In genomic region chr9:22416692-22417060, GRCh38 we compare ENCODE assay signal across 1 cellular context.
TF ChIP-seq lines count a peak whose summit lies in the region.

No MANE protein-coding gene starts in this region.

TF ChIP-seq in HepG2, 621 proteins besides CTCF, POLR2A, EP300 and RAD21 (continued from another document):
- no peak for TF ChIP-seq ZNF710 (CRISPR knock-in tag; IDR thresholded peaks at IDR 0.05; ENCODE audit: borderline replicate concordance)
- TF ChIP-seq JUNB (CRISPR knock-in tag; IDR thresholded peaks at IDR 0.05; ENCODE audit: borderline replicate concordance), result no peak
- TF ChIP-seq ZNF740 (CRISPR knock-in tag; IDR thresholded peaks at IDR 0.05), result no peak
- TF ChIP-seq SKIL (CRISPR knock-in tag; IDR thresholded peaks at IDR 0.05; ENCODE audit: borderline replicate concordance), result no peak
- no peak for TF ChIP-seq ASH2L (IDR thresholded peaks at IDR 0.05; ENCODE audit: insufficient read length, low read depth, low read length)
- no peak for TF ChIP-seq FOXA1 (IDR thresholded peaks at IDR 0.05)
- no peak for TF ChIP-seq FOXA1 (CRISPR knock-in tag; IDR thresholded peaks at IDR 0.05)
- TF ChIP-seq ZNF510 (CRISPR knock-in tag; IDR thresholded peaks at IDR 0.05; ENCODE audit: low read depth), result no peak
- TF ChIP-seq IKZF5 (CRISPR knock-in tag; IDR thresholded peaks at IDR 0.05), result no peak
- no peak for TF ChIP-seq NFKBIZ (CRISPR knock-in tag; IDR thresholded peaks at IDR 0.05)
- no peak for TF ChIP-seq SALL1 (CRISPR knock-in tag; IDR thresholded peaks at IDR 0.05)
- no peak for TF ChIP-seq SNRNP70 (IDR thresholded peaks at IDR 0.05; ENCODE audit: low read depth, low read length)
- no peak for TF ChIP-seq IRF1 (CRISPR knock-in tag; IDR thresholded peaks at IDR 0.05; ENCODE audit: low read depth)
- TF ChIP-seq PREB (CRISPR knock-in tag; IDR thresholded peaks at IDR 0.05), result no peak
- TF ChIP-seq HNRNPLL (IDR thresholded peaks at IDR 0.05; ENCODE audit: low read depth, low read length, poor library complexity, severe bottlenecking), result no peak
- TF ChIP-seq GLMP (CRISPR knock-in tag; IDR thresholded peaks at IDR 0.05; ENCODE audit: borderline replicate concordance), result no peak
